Comparison of ENCODE assay signal across 8 cellular contexts in the genomic region with DNA sequence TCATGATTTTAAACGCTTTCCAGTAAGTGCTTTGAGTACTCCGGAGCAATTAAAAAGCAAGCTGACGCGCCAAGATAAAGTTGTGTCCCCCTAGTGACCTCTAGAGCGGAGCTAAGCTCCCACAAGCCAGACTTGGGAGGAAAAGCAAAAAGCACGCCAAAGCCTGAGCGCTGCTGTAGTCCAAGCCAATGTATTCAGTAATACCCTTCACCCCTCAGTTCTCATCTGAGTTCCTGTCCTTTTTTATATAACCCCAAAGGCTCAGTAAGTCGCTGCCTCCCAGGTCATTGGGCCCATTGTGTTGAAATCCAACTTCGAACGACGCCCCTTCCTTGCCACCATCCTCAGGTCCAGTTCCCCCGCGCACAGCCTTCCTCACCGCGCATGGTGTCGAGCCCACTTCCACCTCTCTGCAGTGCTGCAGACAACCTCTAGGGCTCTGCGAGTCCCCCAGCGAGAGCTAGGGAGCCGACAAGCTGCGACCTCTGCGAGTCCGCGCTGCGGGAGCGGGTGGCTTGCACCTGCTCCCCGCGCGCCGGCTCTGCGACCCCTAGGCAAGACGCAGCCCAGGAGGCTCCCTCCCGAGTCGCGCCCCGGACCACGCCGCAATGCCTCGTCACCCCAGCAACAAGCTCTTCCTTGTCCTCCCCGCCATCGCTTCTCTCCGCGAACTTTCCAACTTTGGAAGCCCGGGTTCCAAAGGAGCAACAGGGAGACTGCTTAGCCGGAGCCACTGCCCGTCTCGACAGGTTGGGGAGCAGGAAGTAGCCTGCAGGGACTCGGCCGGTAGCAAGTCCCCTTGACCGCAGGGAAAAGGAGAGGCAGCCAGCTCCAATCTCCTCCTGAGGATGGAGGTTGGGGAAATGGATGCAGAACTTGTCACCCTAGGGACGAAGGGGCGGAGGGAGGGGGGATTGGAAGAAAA. TPM values are rescaled to one million over a fixed set of nuclear protein-coding genes. Genes with fewer than 3 reads are reported as not detected.
DNase-seq lines count a peak whose midpoint lies in the region; ATAC-seq and TF ChIP-seq lines count a peak whose summit lies in the region.

No MANE protein-coding gene starts in this region.

- H3K9me3 ChIP-seq in DND-41 (ENCODE audit: insufficient read depth, low read length, severe bottlenecking): no peaks in the 10 kb centered on the region
- no peaks in the 10 kb centered on the region for H3K9me3 ChIP-seq in right lobe of liver

- 2% methylated on average over 44 of the region's 51 CpGs for WGBS in right lobe of liver (ENCODE audit: insufficient coverage, low coverage, low lambda C conversion rate, missing lambda C conversion rate)

- peak; percentile 88 for ATAC-seq in DND-41 (ENCODE audit: insufficient read depth, low read depth)
- peak; percentile 95 for ATAC-seq in GM21381 (IDR thresholded peaks at IDR 0.05; ENCODE audit: unreplicated experiment)
- peak; percentile 67 for ATAC-seq in HG03575 (IDR thresholded peaks at IDR 0.05; ENCODE audit: extremely low read depth, insufficient number of reproducible peaks, low FRiP score, unreplicated experiment)
- ATAC-seq in right lobe of liver: peak; percentile 61 to 86 (median 72)

- peak overlapping the region in 1 of 2 experiments; percentile 61; a peak in 2 of 4 replicates for H3K4me3 ChIP-seq in DND-41 (ENCODE audit: low read depth in 1 of 2, low read length in 2 of 2)
- no peak overlapping the region for H3K4me3 ChIP-seq in choroid plexus epithelial cell (ENCODE audit: low read depth, low read length)
- H3K4me3 ChIP-seq in right lobe of liver: peak overlapping the region in 2 of 3 donors; percentile 21 to 24

- DNase-seq in DND-41 (peak; percentile 62), SK-N-DZ (ENCODE audit: low spot score) (peak; percentile 90), choroid plexus epithelial cell (ENCODE audit: low read depth) (peak; percentile 20), right lobe of liver (peak in 1 of 3 donors; percentile 45)
- DNase-seq in stimulated activated CD8-positive, alpha-beta memory T cell treated with anti-CD3 and anti-CD28 coated beads, Interleukin-12 subunit alpha, Interleukin-12 subunit beta, amount 100 ng/mL, for 4 hours (ENCODE audit: low read depth): peak; percentile 0
- no peak for DNase-seq in NK-92 treated with Interleukin-12 subunit alpha and Interleukin-12 subunit beta, amount 100 ng/mL, for 24 hours (lab: John Stamatoyannopoulos, UW)

- TF ChIP-seq CTCF in DND-41 (IDR thresholded peaks at IDR 0.05; ENCODE audit: borderline replicate concordance, extremely low read depth, low read length, poor library complexity, severe bottlenecking): peak; percentile 64
- TF ChIP-seq CTCF in choroid plexus epithelial cell (conservative IDR thresholded peaks at IDR 0.05; ENCODE audit: low read depth, low read length): peak; percentile 37
- peak in 3 of 4 donors; percentile 8 to 30 (median 9) for TF ChIP-seq CTCF in right lobe of liver (IDR thresholded peaks at IDR 0.05)

- H3K27ac ChIP-seq in DND-41 (ENCODE audit: low read length) (no peak overlapping the region), right lobe of liver (no peak overlapping the region)

- H3K79me2 ChIP-seq in DND-41 (ENCODE audit: insufficient read depth, low read length): no peaks in the 10 kb centered on the region

- H3K4me1 ChIP-seq in DND-41 (ENCODE audit: insufficient read depth, low read length) (peaks cover 15% of the 10 kb centered on the region), right lobe of liver (no peaks in the 10 kb centered on the region)

- intact Hi-C loops in right lobe of liver (cut with DNase I): no loop called here

- H3K9ac ChIP-seq in DND-41 (ENCODE audit: low read depth, low read length): peak overlapping the region; percentile 39; the same call in 1 of the 2 replicates

- H4K20me1 ChIP-seq in DND-41 (ENCODE audit: insufficient read depth, low read length): no peaks in the 10 kb centered on the region

- H3K27me3 ChIP-seq in DND-41 (ENCODE audit: insufficient read depth, low read length, poor library complexity) (peaks cover 33% of the 10 kb centered on the region), right lobe of liver (peaks cover 0 to 5% of the 10 kb centered on the region in 2 donors)

- H2AFZ ChIP-seq in DND-41 (ENCODE audit: low read depth, low read length): peak overlapping the region; percentile 69

- no peaks in the 10 kb centered on the region for H3K36me3 ChIP-seq in DND-41 (ENCODE audit: insufficient read depth, low read length)
- no peaks in the 10 kb centered on the region for H3K36me3 ChIP-seq in right lobe of liver

- H3K4me2 ChIP-seq in DND-41 (ENCODE audit: insufficient read depth, low read length): peak overlapping the region; percentile 90

- TF ChIP-seq POLR2A in right lobe of liver (IDR thresholded peaks at IDR 0.05): no peak

RNA-seq across cellular contexts. Expression of a gene that starts 3.8 kb away (rescaled TPM):
- 47.4 and 50.1 TPM in 2 replicates for polyA plus RNA-seq in SK-N-DZ (2014; cell fraction: cytosol; rRNA removed)
- polyA plus RNA-seq in SK-N-DZ (2014; cell fraction: nucleus; rRNA removed): 82.4 and 87.5 TPM in 2 replicates
- total RNA-seq in right lobe of liver: 1 to 10 TPM in 1 of 6 experiments, under 1 TPM in 4, not detected in 1; 0.14 to 1.4 (median 0.59) TPM

Comparison
In these comparisons a context has a peak if more than half of its experiments do, and no peak if none do; other contexts are left out.
1. CTCF ChIP-seq: peak in every context shown above with its lines; median percentile 64 in DND-41; 37 in choroid plexus epithelial cell; 9 in right lobe of liver.